Comparison of ENCODE assay signal across 15 cellular contexts in genomic region chr2:1494257-1494656, GRCh38.
A peak's percentile ranks its signal among the peaks of the same experiment; 100 is the strongest.
DNase-seq lines count a peak whose midpoint lies in the region; ATAC-seq and TF ChIP-seq lines count a peak whose summit lies in the region.
"Had no signal": no experiment of that assay in that cellular context is flagged by ENCODE, and none has a peak within 500 bp of the region (broad histone marks: within the 10 kb centered on the region; RNA-seq: fewer than 3 reads in every experiment).

No MANE protein-coding gene starts in this region.

- no peak overlapping the region for H3K4me3 ChIP-seq in left lung
- H3K4me3 ChIP-seq: BLaER1, GM12878 had no signal

- DNase-seq in activated effector memory CD4-positive, alpha-beta T cell treated with anti-CD3 and anti-CD28 coated beads, Interleukin-2, amount 50 U/mL, for 16 hours = peak; percentile 53
- no peak for DNase-seq in activated effector memory CD4-positive, alpha-beta T cell treated with Interleukin-2 at 50 U/mL for 16 hours
- peak; percentile 24 to 51 for DNase-seq in left lung
- peak; percentile 14 for DNase-seq in sciatic nerve (ENCODE audit: low spot score)
- DNase-seq in COLO829 (ENCODE audit: low spot score) = no peak
- DNase-seq in GM03348 (ENCODE audit: low spot score) = no peak
- DNase-seq in effector CD4-positive, alpha-beta T cell = no peak
- DNase-seq: 8988T; AML-193; CD8-positive, alpha-beta memory T cell; DMS53; HCEC 1CT; HFFc6 had no signal

- intact Hi-C loops in left lung (cut with DNase I) (no loop called here), sciatic nerve (cut with DNase I) (no loop called here)

- H3K27me3 ChIP-seq in left lung = no peaks in the 10 kb centered on the region
- H3K27me3 ChIP-seq: BLaER1 had no signal

- no peaks in the 10 kb centered on the region for H3K36me3 ChIP-seq in left lung
- H3K36me3 ChIP-seq: BLaER1 had no signal

- no peaks in the 10 kb centered on the region for H3K4me1 ChIP-seq in left lung

- no peak for TF ChIP-seq CTCF in left lung (IDR thresholded peaks at IDR 0.05)

- H3K9me3 ChIP-seq in left lung = no peaks in the 10 kb centered on the region
- H3K9me3 ChIP-seq: BLaER1 had no signal

- H3K27ac ChIP-seq in left lung = no peak overlapping the region
- H3K27ac ChIP-seq: BLaER1 had no signal

- no peak for ATAC-seq in left lung
- no peak for ATAC-seq in sciatic nerve
- ATAC-seq: GM12878 had no signal

Comparison
In these comparisons a context has a peak if more than half of its experiments do, and no peak if none do; other contexts are left out.
1. DNase-seq: peak in activated effector memory CD4-positive, alpha-beta T cell treated with anti-CD3 and anti-CD28 coated beads, Interleukin-2, amount 50 U/mL, for 16 hours (single experiment), left lung (2 of 2) and sciatic nerve (single experiment); none in activated effector memory CD4-positive, alpha-beta T cell treated with Interleukin-2 at 50 U/mL for 16 hours (single experiment), COLO829 (single experiment), GM03348 (single experiment) and effector CD4-positive, alpha-beta T cell (single experiment).